Comparison of ENCODE assay signal across 8 cellular contexts in the genomic region with DNA sequence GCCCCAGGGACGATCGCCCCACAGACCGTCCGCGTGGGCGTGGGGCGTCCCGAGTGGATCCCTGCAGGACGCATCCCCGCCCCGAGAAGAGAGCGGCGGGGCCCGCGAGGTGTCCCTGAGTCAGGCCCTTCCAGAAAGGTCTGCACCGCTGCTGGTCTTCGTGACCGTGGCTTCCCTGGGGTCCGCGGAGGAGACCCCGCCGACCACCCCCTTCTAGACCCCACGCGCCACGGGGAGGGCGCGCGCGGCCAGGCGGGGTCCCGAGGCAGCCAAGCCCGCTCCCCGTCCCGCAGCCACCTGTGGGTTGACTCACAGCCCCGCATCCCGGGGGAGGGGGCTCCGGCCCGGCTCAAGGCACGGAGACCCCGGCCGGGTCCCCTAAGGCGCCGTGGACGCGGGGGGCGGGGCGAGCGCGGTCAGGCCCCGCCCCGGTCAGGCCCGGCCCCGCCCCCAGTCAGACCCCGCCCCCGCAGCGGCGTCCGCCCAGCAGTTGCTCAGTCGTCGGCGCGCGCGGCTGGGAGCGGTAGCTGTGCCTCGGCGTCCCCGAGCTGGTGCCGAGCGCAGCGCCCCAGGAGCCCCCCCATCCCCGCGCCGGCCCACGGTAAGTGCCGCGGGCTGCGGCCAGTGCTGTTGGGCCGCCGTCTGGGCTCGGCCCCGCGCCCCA. TPM values are rescaled to one million over a fixed set of nuclear protein-coding genes. Genes with fewer than 3 reads are reported as not detected.
DNase-seq lines count a peak whose midpoint lies in the region; ATAC-seq lines count a peak whose summit lies in the region.

A gene with protein sequence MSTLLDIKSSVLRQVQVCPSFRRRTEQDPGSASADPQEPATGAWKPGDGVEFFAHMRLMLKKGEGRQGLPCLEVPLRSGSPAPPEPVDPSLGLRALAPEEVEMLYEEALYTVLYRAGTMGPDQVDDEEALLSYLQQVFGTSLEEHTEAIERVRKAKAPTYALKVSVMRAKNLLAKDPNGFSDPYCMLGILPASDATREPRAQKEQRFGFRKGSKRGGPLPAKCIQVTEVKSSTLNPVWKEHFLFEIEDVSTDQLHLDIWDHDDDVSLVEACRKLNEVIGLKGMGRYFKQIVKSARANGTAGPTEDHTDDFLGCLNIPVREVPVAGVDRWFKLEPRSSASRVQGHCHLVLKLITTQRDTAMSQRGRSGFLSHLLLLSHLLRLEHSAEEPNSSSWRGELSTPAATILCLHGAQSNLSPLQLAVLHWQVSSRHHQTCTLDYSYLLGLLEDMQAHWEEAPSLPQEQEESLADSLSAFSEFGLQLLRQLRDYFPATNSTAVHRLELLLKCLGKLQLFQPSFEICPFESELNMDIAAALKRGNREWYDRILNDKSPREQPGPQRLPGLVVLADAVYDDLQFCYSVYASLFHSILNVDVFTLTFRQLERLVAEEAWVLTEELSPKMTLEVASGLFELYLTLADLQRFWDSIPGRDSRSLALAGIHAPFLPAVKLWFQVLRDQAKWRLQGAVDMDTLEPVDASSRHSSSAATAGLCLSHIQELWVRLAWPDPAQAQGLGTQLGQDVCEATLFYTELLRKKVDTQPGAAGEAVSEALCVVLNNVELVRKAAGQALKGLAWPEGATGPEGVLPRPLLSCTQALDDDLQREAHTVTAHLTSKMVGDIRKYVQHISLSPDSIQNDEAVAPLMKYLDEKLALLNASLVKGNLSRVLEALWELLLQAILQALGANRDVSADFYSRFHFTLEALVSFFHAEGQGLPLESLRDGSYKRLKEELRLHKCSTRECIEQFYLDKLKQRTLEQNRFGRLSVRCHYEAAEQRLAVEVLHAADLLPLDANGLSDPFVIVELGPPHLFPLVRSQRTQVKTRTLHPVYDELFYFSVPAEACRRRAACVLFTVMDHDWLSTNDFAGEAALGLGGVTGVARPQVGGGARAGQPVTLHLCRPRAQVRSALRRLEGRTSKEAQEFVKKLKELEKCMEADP (plus strand): TSS at position 497 of the 664 bp plus-strand sequence. CDS start 4,905 bp downstream, outside the sequence.

- H3K4me3 Mint-ChIP-seq in CD8-positive, alpha-beta memory T cell = peak within 1 kb of the TSS; percentile 80 to 93 (median 83)
- H3K4me3 Mint-ChIP-seq in activated naive CD8-positive, alpha-beta T cell = peak within 1 kb of the TSS; percentile 75

- H3K27me3 ChIP-seq in CD8-positive, alpha-beta memory T cell (ENCODE audit: insufficient read depth, low read length, poor library complexity, severe bottlenecking) = peaks cover 25% of the 10 kb centered on the region
- H3K27me3 ChIP-seq in NT2/D1 (ENCODE audit: insufficient read depth, insufficient read length) = peaks cover 53% of the 10 kb centered on the region
- peaks cover 35% of the 10 kb centered on the region for H3K27me3 ChIP-seq in iPS-15b (ENCODE audit: control insufficient read depth, insufficient read depth, low read length)

- peak in 4 of 5 donors; percentile 45 to 70 (median 52) for DNase-seq in CD8-positive, alpha-beta memory T cell
- DNase-seq in NT2/D1 (ENCODE audit: low read depth, low spot score) = no peak
- DNase-seq in stimulated activated CD4-positive, alpha-beta T cell treated with anti-CD3 and anti-CD28 coated beads, Interleukin-2, amount 100 ng/mL, for 48 hours = peak; percentile 43 to 59
- no peak for DNase-seq in inferior parietal cortex (ENCODE audit: extremely low spot score)

- peaks cover 0 to 2% (median 0%) of the 10 kb centered on the region in 5 donors for H3K9me3 Mint-ChIP-seq in CD8-positive, alpha-beta memory T cell
- H3K9me3 Mint-ChIP-seq in activated naive CD8-positive, alpha-beta T cell (ENCODE audit: low read depth) = no peaks in the 10 kb centered on the region

- CTCF ChIA-PET in CD8-positive, alpha-beta memory T cell (lab: Charles Lee) = no interaction called here

- peaks cover 27% of the 10 kb centered on the region for H3K4me1 ChIP-seq in CD8-positive, alpha-beta memory T cell (ENCODE audit: insufficient read depth, low read length)
- peaks cover 25% of the 10 kb centered on the region for H3K4me1 ChIP-seq in NT2/D1 (ENCODE audit: insufficient read depth, insufficient read length)
- H3K4me1 ChIP-seq in iPS-15b (ENCODE audit: control insufficient read depth, insufficient read depth, low read length) = no peaks in the 10 kb centered on the region

- ATAC-seq in GM18870 (IDR thresholded peaks at IDR 0.05; ENCODE audit: unreplicated experiment) = no peak
- ATAC-seq in GM18907 (IDR thresholded peaks at IDR 0.05; ENCODE audit: unreplicated experiment) = no peak

- H3K27me3 Mint-ChIP-seq in CD8-positive, alpha-beta memory T cell = peaks cover 3 to 9% of the 10 kb centered on the region in 2 donors
- peaks cover 6% of the 10 kb centered on the region for H3K27me3 Mint-ChIP-seq in activated naive CD8-positive, alpha-beta T cell

- peak within 1 kb of the TSS; percentile 40 for H3K4me3 ChIP-seq in CD8-positive, alpha-beta memory T cell (ENCODE audit: low read length)
- peak within 1 kb of the TSS; percentile 46 for H3K4me3 ChIP-seq in NT2/D1 (ENCODE audit: insufficient read length, low read depth)
- peak within 1 kb of the TSS; percentile 49 for H3K4me3 ChIP-seq in iPS-15b (ENCODE audit: low read depth, low read length)

- H3K36me3 Mint-ChIP-seq in CD8-positive, alpha-beta memory T cell = no peaks in the 10 kb centered on the region
- no peaks in the 10 kb centered on the region for H3K36me3 Mint-ChIP-seq in activated naive CD8-positive, alpha-beta T cell

- H3K27ac Mint-ChIP-seq in CD8-positive, alpha-beta memory T cell = peak within 1 kb of the TSS in 6 of 8 donors; percentile 39 to 96 (median 71)
- no peak within 1 kb of the TSS for H3K27ac Mint-ChIP-seq in activated naive CD8-positive, alpha-beta T cell

- H3K9ac ChIP-seq in NT2/D1 (ENCODE audit: insufficient read length, low read depth) = peak within 1 kb of the TSS; percentile 70
- H3K9ac ChIP-seq in iPS-15b (ENCODE audit: low read depth, low read length) = no peak within 1 kb of the TSS

- H3K36me3 ChIP-seq in CD8-positive, alpha-beta memory T cell (ENCODE audit: insufficient read depth, low read length) = no peaks in the 10 kb centered on the region
- H3K36me3 ChIP-seq in NT2/D1 (ENCODE audit: insufficient read depth, insufficient read length, low read length) (no peaks in the 10 kb centered on the region), iPS-15b (ENCODE audit: control insufficient read depth, insufficient read depth, low read length) (no peaks in the 10 kb centered on the region)

- POLR2A ChIA-PET in CD8-positive, alpha-beta memory T cell (lab: Charles Lee) = interaction anchor here (1.5 to 2.3 kb wide), 3 partner anchors 9 to 19 kb away, joined by 3 to 13 read pairs (median 3); a partner anchor contains a TSS

- no peak within 1 kb of the TSS for H3K27ac ChIP-seq in CD8-positive, alpha-beta memory T cell (ENCODE audit: low read depth, low read length)

- no peaks in the 10 kb centered on the region for H3K9me3 ChIP-seq in CD8-positive, alpha-beta memory T cell (ENCODE audit: low read length)
- H3K9me3 ChIP-seq in NT2/D1 (ENCODE audit: insufficient read depth, low read length) (peaks cover 9% of the 10 kb centered on the region; the same call in 1 of the 2 replicates), iPS-15b (ENCODE audit: control insufficient read depth, insufficient read depth, low read length) (no peaks in the 10 kb centered on the region)

- H3K4me1 Mint-ChIP-seq in CD8-positive, alpha-beta memory T cell = peaks cover 12 to 41% (median 14%) of the 10 kb centered on the region in 3 donors
- H3K4me1 Mint-ChIP-seq in activated naive CD8-positive, alpha-beta T cell (ENCODE audit: low read depth) = peaks cover 18% of the 10 kb centered on the region

RNA-seq across cellular contexts. Expression of the gene that starts here (rescaled TPM):
- 1 to 10 TPM; 7.2 to 7.5 TPM for total RNA-seq in CD8-positive, alpha-beta memory T cell
- 8.3 TPM for polyA plus RNA-seq in CD8-positive, alpha-beta memory T cell

Comparison
In these comparisons a context has a peak if more than half of its experiments do, and no peak if none do; other contexts are left out.
1. DNase-seq: peak in CD8-positive, alpha-beta memory T cell (4 of 5) and stimulated activated CD4-positive, alpha-beta T cell treated with anti-CD3 and anti-CD28 coated beads, Interleukin-2, amount 100 ng/mL, for 48 hours (2 of 2); none in NT2/D1 (single experiment) and inferior parietal cortex (single experiment).
2. Peak in every context shown above with its lines, with median percentiles within 50 percentile points of each other: H3K4me3 ChIP-seq.